Comparison of ENCODE assay signal across 8 cellular contexts in genomic region chr22:41367039-41367679, GRCh38. TPM values are rescaled to one million over a fixed set of nuclear protein-coding genes. Genes with fewer than 3 reads are reported as not detected.
DNase-seq lines count a peak whose midpoint lies in the region; ATAC-seq, FAIRE-seq and TF ChIP-seq lines count a peak whose summit lies in the region.

No MANE protein-coding gene starts in this region.

- DNase-seq in CMK (ENCODE audit: low read depth) (peak; percentile 83), Kasumi-1 (lab: John Stamatoyannopoulos, UW) (peak; percentile 74 to 84), PC-9 (peak; percentile 85 to 98), cerebellar cortex (ENCODE audit: low spot score) (peak; percentile 93), kidney (peak; percentile 99), small intestine (peak; percentile 93), OCI-M2 (lab: John Stamatoyannopoulos, UW; ENCODE audit: unreplicated experiment) (no peak)

- no peaks in the 10 kb centered on the region for H3K79me2 ChIP-seq in PC-9 (ENCODE audit: low read depth)

- FAIRE-seq in kidney (lab: Jason Lieb, UNC) (peak; percentile 69), small intestine (lab: Jason Lieb, UNC) (no peak)

- no peak overlapping the region for H2AFZ ChIP-seq in PC-9

- peaks cover 13% of the 10 kb centered on the region; the same call in 1 of the 2 replicates for H3F3A ChIP-seq in PC-9 (ENCODE audit: insufficient read depth, low read depth)

- POLR2A ChIA-PET in PC-9 (lab: Charles Lee; ENCODE audit: unreplicated experiment) = interaction anchor here (0.5 to 1.2 kb wide), 4 partner anchors 14 to 508 kb away, joined by 3 to 37 read pairs (median 4); partner anchors contain the start of gene TEF

- no peaks in the 10 kb centered on the region for H3K9me3 ChIP-seq in PC-9 (ENCODE audit: insufficient read depth, low read depth)
- no peaks in the 10 kb centered on the region for H3K9me3 ChIP-seq in kidney (ENCODE audit: control insufficient read depth in 1 of 2, low read length in 2 of 2)
- no peaks in the 10 kb centered on the region for H3K9me3 ChIP-seq in small intestine (ENCODE audit: control insufficient read depth, low read depth)

- TF ChIP-seq CTCF in PC-9 (conservative IDR thresholded peaks at IDR 0.05) (no peak), kidney (IDR thresholded peaks at IDR 0.05; ENCODE audit: borderline replicate concordance, extremely low read depth, insufficient read depth) (peak; percentile 41)

- no TSS peak for BruUV-seq in PC-9 (replicated peaks; lab: Mats Ljungman, UMichigan)

- no peaks in the 10 kb centered on the region for H4K20me1 ChIP-seq in PC-9 (ENCODE audit: insufficient read depth)

- H3K4me3 ChIP-seq in PC-9 = no peak overlapping the region; the same call in 1 of the 2 replicates
- peak overlapping the region; percentile 56 to 71 for H3K4me3 ChIP-seq in kidney (ENCODE audit: low read length in 2 of 2)
- H3K4me3 ChIP-seq in small intestine (ENCODE audit: low read depth in 1 of 2, low read length in 2 of 2) = no peak overlapping the region

- peak overlapping the region; percentile 52 for H3K4me2 ChIP-seq in PC-9

- H3K9ac ChIP-seq in kidney (ENCODE audit: low read length in 2 of 2) = peak overlapping the region; percentile 3 to 70

- H3K4me1 ChIP-seq in PC-9 (replicated peaks; ENCODE audit: insufficient read depth) = peaks cover 16% of the 10 kb centered on the region
- H3K4me1 ChIP-seq in kidney (ENCODE audit: control insufficient read depth in 1 of 2, insufficient read depth in 1 of 2, low read depth in 1 of 2, low read length in 2 of 2) = peaks cover 18 to 40% of the 10 kb centered on the region in 2 donors
- no peaks in the 10 kb centered on the region for H3K4me1 ChIP-seq in small intestine (ENCODE audit: control insufficient read depth in 2 of 2, insufficient read depth in 1 of 2, low read depth in 1 of 2, low read length in 1 of 2)

- no peak for ATAC-seq in GM21423 (IDR thresholded peaks at IDR 0.05; ENCODE audit: unreplicated experiment)

- WGBS in small intestine, 3 donors = 3 to 9% (median 5%) methylated on average over 18 to 21 of the region's 21 CpGs

- H3K27me3 ChIP-seq in PC-9 (ENCODE audit: insufficient read depth, low read depth) (no peaks in the 10 kb centered on the region), small intestine (ENCODE audit: control insufficient read depth in 2 of 2, insufficient read depth in 2 of 2, low read length in 2 of 2) (no peaks in the 10 kb centered on the region)

- intact Hi-C loops in PC-9 (cut with micrococcal nuclease; ENCODE audit: unreplicated experiment) (loop anchor here (1.0 to 5.0 kb wide), 2 partner anchors 14 to 80 kb away; partner anchors contain the start of genes RANGAP1 and TEF), kidney (cut with DNase I) (no loop called here)

- CTCF ChIA-PET in PC-9 (lab: Charles Lee) = interaction anchor here (0.6 to 1.7 kb wide), 4 partner anchors 11 to 723 kb away, joined by 3 to 10 read pairs (median 4); partner anchors contain the start of gene TEF

- H3K36me3 ChIP-seq in PC-9 (ENCODE audit: low read depth) (no peaks in the 10 kb centered on the region), kidney (ENCODE audit: control insufficient read depth in 1 of 2, insufficient read depth in 2 of 2, low read length in 2 of 2) (no peaks in the 10 kb centered on the region), small intestine (ENCODE audit: control insufficient read depth in 2 of 2, insufficient read depth in 2 of 2, low read length in 2 of 2) (no peaks in the 10 kb centered on the region)

- H3K27ac ChIP-seq in PC-9 (no peak overlapping the region), kidney (ENCODE audit: low read depth in 2 of 2, low read length in 2 of 2) (peak overlapping the region; percentile 64 to 84), small intestine (ENCODE audit: low read depth in 1 of 2, low read length in 1 of 2) (peak overlapping the region; percentile 2 to 72)

- no peaks in the 10 kb centered on the region for H3K9me2 ChIP-seq in PC-9 (ENCODE audit: insufficient read depth)

RNA-seq across cellular contexts. Expression of gene TEF, which starts 14.6 kb away (rescaled TPM):
- total RNA-seq in PC-9 (2021) (19.4 and 28.2 TPM in 2 replicates), kidney (34.9 TPM)
- polyA plus RNA-seq in kidney (ENCODE audit: insufficient read depth, low read depth, low replicate concordance) (19.4 TPM), small intestine (10 to 100 TPM in 2 of 3 donors, 1 to 10 TPM in 1; 7.2 to 11.8 (median 11.6) TPM)

Comparison
In these comparisons a context has a peak if more than half of its experiments do, and no peak if none do; other contexts are left out.
1. H3K4me3 ChIP-seq: peak in kidney (2 of 2); none in PC-9 (single experiment) and small intestine (0 of 2).